In the genomic region with DNA sequence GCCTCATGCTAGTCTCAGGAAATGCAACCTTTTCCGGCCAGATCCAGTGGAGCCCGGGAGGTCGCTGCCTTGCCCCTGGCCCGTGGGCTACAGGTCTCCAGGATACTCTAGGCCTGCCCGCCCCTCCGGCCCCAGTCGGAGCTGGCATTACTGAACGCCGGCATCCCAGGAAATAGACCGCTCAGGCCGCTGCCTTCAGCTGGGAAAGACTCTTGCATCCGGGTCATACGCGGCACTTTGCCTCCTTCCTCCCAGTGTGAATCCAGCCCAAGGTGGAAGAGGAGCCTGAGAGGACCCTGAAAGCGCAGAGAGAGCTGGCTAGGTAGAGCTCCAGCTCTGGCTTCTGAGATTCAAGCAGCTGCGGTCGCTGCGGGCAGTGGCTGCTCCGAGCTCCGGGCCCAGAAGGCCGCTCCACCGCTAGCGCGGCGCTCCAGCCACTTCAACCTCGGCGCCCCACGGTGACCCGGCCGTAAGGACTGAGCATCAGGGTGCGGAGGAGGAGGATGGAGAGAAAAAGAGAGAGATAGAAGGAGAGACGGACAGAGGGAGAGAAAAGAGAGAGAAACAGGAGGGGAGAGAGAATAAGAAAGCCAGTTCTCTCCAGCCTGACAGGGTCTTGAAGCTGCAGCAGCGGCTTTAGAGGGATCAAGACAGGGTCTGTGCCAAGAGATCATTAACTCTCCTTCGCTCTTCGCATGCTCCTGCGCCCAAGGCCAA, we compare ENCODE assay signal across 1 cellular context.
A peak's percentile ranks its signal among the peaks of the same experiment; 100 is the strongest.
TF ChIP-seq lines count a peak whose summit lies in the region.

No MANE protein-coding gene starts in this region.

TF ChIP-seq in HEK293, 187 proteins besides CTCF, POLR2A, EP300 and RAD21 (continues in another document):
- no peak for TF ChIP-seq GLI2 (tag by site-specific recombination; IDR thresholded peaks at IDR 0.05; ENCODE audit: borderline replicate concordance, low read depth)
- peak; percentile 55; the same call in 1 of the 2 replicates for TF ChIP-seq ZNF596 (tag by site-specific recombination; IDR thresholded peaks at IDR 0.05)
- TF ChIP-seq ZBTB21 (tag by site-specific recombination; IDR thresholded peaks at IDR 0.05): no peak
- TF ChIP-seq ZNF302 (tag by site-specific recombination; IDR thresholded peaks at IDR 0.05; ENCODE audit: low read depth): no peak
- TF ChIP-seq ZNF366 (tag by site-specific recombination; conservative IDR thresholded peaks at IDR 0.05): peak; percentile 84
- TF ChIP-seq ZEB2 (tag by site-specific recombination; IDR thresholded peaks at IDR 0.05): no peak
- no peak for TF ChIP-seq OSR2 (tag by site-specific recombination; IDR thresholded peaks at IDR 0.05)
- TF ChIP-seq MYNN (tag by site-specific recombination; IDR thresholded peaks at IDR 0.05; ENCODE audit: borderline replicate concordance): no peak
- TF ChIP-seq, protein P1, sequence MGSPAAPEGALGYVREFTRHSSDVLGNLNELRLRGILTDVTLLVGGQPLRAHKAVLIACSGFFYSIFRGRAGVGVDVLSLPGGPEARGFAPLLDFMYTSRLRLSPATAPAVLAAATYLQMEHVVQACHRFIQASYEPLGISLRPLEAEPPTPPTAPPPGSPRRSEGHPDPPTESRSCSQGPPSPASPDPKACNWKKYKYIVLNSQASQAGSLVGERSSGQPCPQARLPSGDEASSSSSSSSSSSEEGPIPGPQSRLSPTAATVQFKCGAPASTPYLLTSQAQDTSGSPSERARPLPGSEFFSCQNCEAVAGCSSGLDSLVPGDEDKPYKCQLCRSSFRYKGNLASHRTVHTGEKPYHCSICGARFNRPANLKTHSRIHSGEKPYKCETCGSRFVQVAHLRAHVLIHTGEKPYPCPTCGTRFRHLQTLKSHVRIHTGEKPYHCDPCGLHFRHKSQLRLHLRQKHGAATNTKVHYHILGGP (tag by site-specific recombination; IDR thresholded peaks at IDR 0.05): no peak
- no peak for TF ChIP-seq YY1 (tag by site-specific recombination; IDR thresholded peaks at IDR 0.05)
- TF ChIP-seq SCRT1 (tag by site-specific recombination; IDR thresholded peaks at IDR 0.05; ENCODE audit: borderline replicate concordance): 0 out of 2 replicates have a peak, but pooled peaks have one; percentile 28
- TF ChIP-seq ZNF157 (tag by site-specific recombination; IDR thresholded peaks at IDR 0.05): no peak
- TF ChIP-seq ZNF239 (tag by site-specific recombination; IDR thresholded peaks at IDR 0.05): no peak
- TF ChIP-seq, protein P2, sequence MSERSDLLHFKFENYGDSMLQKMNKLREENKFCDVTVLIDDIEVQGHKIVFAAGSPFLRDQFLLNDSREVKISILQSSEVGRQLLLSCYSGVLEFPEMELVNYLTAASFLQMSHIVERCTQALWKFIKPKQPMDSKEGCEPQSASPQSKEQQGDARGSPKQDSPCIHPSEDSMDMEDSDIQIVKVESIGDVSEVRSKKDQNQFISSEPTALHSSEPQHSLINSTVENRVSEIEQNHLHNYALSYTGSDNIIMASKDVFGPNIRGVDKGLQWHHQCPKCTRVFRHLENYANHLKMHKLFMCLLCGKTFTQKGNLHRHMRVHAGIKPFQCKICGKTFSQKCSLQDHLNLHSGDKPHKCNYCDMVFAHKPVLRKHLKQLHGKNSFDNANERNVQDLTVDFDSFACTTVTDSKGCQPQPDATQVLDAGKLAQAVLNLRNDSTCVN (tag by site-specific recombination; optimal IDR thresholded peaks at IDR 0.05): no peak
- no peak for TF ChIP-seq YY2 (tag by site-specific recombination; IDR thresholded peaks at IDR 0.05)
- TF ChIP-seq ZXDB (tag by site-specific recombination; IDR thresholded peaks at IDR 0.05): 0 out of 2 replicates have a peak, but pooled peaks have one; percentile 8
- no peak for TF ChIP-seq ZNF544 (tag by site-specific recombination; IDR thresholded peaks at IDR 0.05)
- TF ChIP-seq, protein P3, sequence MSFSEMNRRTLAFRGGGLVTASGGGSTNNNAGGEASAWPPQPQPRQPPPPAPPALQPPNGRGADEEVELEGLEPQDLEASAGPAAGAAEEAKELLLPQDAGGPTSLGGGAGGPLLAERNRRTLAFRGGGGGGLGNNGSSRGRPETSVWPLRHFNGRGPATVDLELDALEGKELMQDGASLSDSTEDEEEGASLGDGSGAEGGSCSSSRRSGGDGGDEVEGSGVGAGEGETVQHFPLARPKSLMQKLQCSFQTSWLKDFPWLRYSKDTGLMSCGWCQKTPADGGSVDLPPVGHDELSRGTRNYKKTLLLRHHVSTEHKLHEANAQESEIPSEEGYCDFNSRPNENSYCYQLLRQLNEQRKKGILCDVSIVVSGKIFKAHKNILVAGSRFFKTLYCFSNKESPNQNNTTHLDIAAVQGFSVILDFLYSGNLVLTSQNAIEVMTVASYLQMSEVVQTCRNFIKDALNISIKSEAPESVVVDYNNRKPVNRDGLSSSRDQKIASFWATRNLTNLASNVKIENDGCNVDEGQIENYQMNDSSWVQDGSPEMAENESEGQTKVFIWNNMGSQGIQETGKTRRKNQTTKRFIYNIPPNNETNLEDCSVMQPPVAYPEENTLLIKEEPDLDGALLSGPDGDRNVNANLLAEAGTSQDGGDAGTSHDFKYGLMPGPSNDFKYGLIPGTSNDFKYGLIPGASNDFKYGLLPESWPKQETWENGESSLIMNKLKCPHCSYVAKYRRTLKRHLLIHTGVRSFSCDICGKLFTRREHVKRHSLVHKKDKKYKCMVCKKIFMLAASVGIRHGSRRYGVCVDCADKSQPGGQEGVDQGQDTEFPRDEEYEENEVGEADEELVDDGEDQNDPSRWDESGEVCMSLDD (tag by site-specific recombination; IDR thresholded peaks at IDR 0.05): no peak
- TF ChIP-seq ZNF391 (tag by site-specific recombination; IDR thresholded peaks at IDR 0.05; ENCODE audit: borderline replicate concordance, low read depth): no peak
- no peak for TF ChIP-seq ZNF629 (tag by site-specific recombination; IDR thresholded peaks at IDR 0.05)
- no peak for TF ChIP-seq SP7 (tag by site-specific recombination; IDR thresholded peaks at IDR 0.05)
- peak; percentile 51; the same call in 1 of the 2 replicates for TF ChIP-seq FEZF1 (tag by site-specific recombination; IDR thresholded peaks at IDR 0.05)
- TF ChIP-seq ZNF16 (tag by site-specific recombination; IDR thresholded peaks at IDR 0.05; ENCODE audit: low read depth): no peak
- TF ChIP-seq ZNF266 (tag by site-specific recombination; IDR thresholded peaks at IDR 0.05; ENCODE audit: low read depth): no peak
- TF ChIP-seq, protein P4, sequence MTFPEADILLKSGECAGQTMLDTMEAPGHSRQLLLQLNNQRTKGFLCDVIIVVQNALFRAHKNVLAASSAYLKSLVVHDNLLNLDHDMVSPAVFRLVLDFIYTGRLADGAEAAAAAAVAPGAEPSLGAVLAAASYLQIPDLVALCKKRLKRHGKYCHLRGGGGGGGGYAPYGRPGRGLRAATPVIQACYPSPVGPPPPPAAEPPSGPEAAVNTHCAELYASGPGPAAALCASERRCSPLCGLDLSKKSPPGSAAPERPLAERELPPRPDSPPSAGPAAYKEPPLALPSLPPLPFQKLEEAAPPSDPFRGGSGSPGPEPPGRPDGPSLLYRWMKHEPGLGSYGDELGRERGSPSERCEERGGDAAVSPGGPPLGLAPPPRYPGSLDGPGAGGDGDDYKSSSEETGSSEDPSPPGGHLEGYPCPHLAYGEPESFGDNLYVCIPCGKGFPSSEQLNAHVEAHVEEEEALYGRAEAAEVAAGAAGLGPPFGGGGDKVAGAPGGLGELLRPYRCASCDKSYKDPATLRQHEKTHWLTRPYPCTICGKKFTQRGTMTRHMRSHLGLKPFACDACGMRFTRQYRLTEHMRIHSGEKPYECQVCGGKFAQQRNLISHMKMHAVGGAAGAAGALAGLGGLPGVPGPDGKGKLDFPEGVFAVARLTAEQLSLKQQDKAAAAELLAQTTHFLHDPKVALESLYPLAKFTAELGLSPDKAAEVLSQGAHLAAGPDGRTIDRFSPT (tag by site-specific recombination; IDR thresholded peaks at IDR 0.05): no peak
- peak; percentile 95 for TF ChIP-seq GLI4 (tag by site-specific recombination; IDR thresholded peaks at IDR 0.05)
- no peak for TF ChIP-seq KLF9 (tag by site-specific recombination; IDR thresholded peaks at IDR 0.05; ENCODE audit: low read depth)
- TF ChIP-seq ZNF837 (tag by site-specific recombination; IDR thresholded peaks at IDR 0.05): no peak
- TF ChIP-seq, protein P5, sequence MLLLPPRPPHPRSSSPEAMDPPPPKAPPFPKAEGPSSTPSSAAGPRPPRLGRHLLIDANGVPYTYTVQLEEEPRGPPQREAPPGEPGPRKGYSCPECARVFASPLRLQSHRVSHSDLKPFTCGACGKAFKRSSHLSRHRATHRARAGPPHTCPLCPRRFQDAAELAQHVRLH (tag by site-specific recombination; IDR thresholded peaks at IDR 0.05): no peak
- no peak for TF ChIP-seq ZNF768 (tag by site-specific recombination; IDR thresholded peaks at IDR 0.05)
- TF ChIP-seq ZFP69B (tag by site-specific recombination; IDR thresholded peaks at IDR 0.05): no peak
- no peak for TF ChIP-seq IKZF3 (tag by site-specific recombination; IDR thresholded peaks at IDR 0.05)
- TF ChIP-seq ZIC2 (tag by site-specific recombination; IDR thresholded peaks at IDR 0.05): 0 out of 2 replicates have a peak, but pooled peaks have one; percentile 18
- TF ChIP-seq, protein P6, sequence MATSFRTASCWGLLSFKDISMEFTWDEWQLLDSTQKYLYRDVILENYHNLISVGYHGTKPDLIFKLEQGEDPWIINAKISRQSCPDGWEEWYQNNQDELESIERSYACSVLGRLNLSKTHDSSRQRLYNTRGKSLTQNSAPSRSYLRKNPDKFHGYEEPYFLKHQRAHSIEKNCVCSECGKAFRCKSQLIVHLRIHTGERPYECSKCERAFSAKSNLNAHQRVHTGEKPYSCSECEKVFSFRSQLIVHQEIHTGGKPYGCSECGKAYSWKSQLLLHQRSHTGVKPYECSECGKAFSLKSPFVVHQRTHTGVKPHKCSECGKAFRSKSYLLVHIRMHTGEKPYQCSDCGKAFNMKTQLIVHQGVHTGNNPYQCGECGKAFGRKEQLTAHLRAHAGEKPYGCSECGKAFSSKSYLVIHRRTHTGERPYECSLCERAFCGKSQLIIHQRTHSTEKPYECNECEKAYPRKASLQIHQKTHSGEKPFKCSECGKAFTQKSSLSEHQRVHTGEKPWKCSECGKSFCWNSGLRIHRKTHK (tag by site-specific recombination; IDR thresholded peaks at IDR 0.05): no peak
- no peak for TF ChIP-seq ZNF211 (tag by site-specific recombination; IDR thresholded peaks at IDR 0.05; ENCODE audit: low read depth)
- no peak for TF ChIP-seq ZNF48 (tag by site-specific recombination; IDR thresholded peaks at IDR 0.05)
- no peak for TF ChIP-seq KLF10 (tag by site-specific recombination; IDR thresholded peaks at IDR 0.05)
- peak; percentile 32 for TF ChIP-seq ZNF335 (tag by site-specific recombination; conservative IDR thresholded peaks at IDR 0.05)
- no peak for TF ChIP-seq ZNF76 (tag by site-specific recombination; IDR thresholded peaks at IDR 0.05; ENCODE audit: borderline replicate concordance, low read depth)
- TF ChIP-seq ZNF350 (tag by site-specific recombination; IDR thresholded peaks at IDR 0.05): no peak
- TF ChIP-seq ZNF132 (tag by site-specific recombination; IDR thresholded peaks at IDR 0.05; ENCODE audit: borderline replicate concordance): no peak
- no peak for TF ChIP-seq ZNF394 (tag by site-specific recombination; IDR thresholded peaks at IDR 0.05; ENCODE audit: borderline replicate concordance)
- TF ChIP-seq ZBTB17 (tag by site-specific recombination; IDR thresholded peaks at IDR 0.05): peak; percentile 55; the same call in 1 of the 2 replicates
- TF ChIP-seq, protein P7, sequence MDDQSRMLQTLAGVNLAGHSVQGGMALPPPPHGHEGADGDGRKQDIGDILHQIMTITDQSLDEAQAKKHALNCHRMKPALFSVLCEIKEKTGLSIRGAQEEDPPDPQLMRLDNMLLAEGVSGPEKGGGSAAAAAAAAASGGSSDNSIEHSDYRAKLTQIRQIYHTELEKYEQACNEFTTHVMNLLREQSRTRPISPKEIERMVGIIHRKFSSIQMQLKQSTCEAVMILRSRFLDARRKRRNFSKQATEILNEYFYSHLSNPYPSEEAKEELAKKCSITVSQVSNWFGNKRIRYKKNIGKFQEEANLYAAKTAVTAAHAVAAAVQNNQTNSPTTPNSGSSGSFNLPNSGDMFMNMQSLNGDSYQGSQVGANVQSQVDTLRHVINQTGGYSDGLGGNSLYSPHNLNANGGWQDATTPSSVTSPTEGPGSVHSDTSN (CRISPR knock-in tag; IDR thresholded peaks at IDR 0.05): no peak
- TF ChIP-seq, protein P8, sequence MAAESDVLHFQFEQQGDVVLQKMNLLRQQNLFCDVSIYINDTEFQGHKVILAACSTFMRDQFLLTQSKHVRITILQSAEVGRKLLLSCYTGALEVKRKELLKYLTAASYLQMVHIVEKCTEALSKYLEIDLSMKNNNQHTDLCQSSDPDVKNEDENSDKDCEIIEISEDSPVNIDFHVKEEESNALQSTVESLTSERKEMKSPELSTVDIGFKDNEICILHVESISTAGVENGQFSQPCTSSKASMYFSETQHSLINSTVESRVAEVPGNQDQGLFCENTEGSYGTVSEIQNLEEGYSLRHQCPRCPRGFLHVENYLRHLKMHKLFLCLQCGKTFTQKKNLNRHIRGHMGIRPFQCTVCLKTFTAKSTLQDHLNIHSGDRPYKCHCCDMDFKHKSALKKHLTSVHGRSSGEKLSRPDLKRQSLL (tag by site-specific recombination; IDR thresholded peaks at IDR 0.05): 0 out of 2 replicates have a peak, but pooled peaks have one; percentile 10
- no peak for TF ChIP-seq ZNF670 (tag by site-specific recombination; IDR thresholded peaks at IDR 0.05; ENCODE audit: low read depth)
- TF ChIP-seq RBAK (tag by site-specific recombination; IDR thresholded peaks at IDR 0.05): no peak
- TF ChIP-seq TRIM28 (IDR thresholded peaks at IDR 0.05; ENCODE audit: borderline replicate concordance, low read length): no peak
- TF ChIP-seq ZNF585B (tag by site-specific recombination; IDR thresholded peaks at IDR 0.05): no peak
- no peak for TF ChIP-seq REPIN1 (tag by site-specific recombination; IDR thresholded peaks at IDR 0.05; ENCODE audit: low read depth)
- TF ChIP-seq ZNF677 (tag by site-specific recombination; IDR thresholded peaks at IDR 0.05): no peak
- TF ChIP-seq, protein P9, sequence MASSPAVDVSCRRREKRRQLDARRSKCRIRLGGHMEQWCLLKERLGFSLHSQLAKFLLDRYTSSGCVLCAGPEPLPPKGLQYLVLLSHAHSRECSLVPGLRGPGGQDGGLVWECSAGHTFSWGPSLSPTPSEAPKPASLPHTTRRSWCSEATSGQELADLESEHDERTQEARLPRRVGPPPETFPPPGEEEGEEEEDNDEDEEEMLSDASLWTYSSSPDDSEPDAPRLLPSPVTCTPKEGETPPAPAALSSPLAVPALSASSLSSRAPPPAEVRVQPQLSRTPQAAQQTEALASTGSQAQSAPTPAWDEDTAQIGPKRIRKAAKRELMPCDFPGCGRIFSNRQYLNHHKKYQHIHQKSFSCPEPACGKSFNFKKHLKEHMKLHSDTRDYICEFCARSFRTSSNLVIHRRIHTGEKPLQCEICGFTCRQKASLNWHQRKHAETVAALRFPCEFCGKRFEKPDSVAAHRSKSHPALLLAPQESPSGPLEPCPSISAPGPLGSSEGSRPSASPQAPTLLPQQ (tag by site-specific recombination; IDR thresholded peaks at IDR 0.05): no peak; the same call in 1 of the 2 replicates
- no peak for TF ChIP-seq ZNF548 (tag by site-specific recombination; IDR thresholded peaks at IDR 0.05)
